In genomic region chr1:245156041-245156735, GRCh38 we compare ENCODE assay signal across 1 cellular context.
TF ChIP-seq lines count a peak whose summit lies in the region.

No MANE protein-coding gene starts in this region.

TF ChIP-seq in HEK293, 187 proteins besides CTCF, POLR2A, EP300 and RAD21 (continued from another document):
- TF ChIP-seq ZNF514 (tag by site-specific recombination; IDR thresholded peaks at IDR 0.05) (no peak), ZNF596 (tag by site-specific recombination; IDR thresholded peaks at IDR 0.05) (no peak), HOXA7 (CRISPR knock-in tag; IDR thresholded peaks at IDR 0.05; ENCODE audit: borderline replicate concordance) (no peak), ZNF341 (tag by site-specific recombination; IDR thresholded peaks at IDR 0.05; ENCODE audit: low read depth) (no peak), GLIS2 (tag by site-specific recombination; IDR thresholded peaks at IDR 0.05) (no peak), ZNF302 (tag by site-specific recombination; IDR thresholded peaks at IDR 0.05; ENCODE audit: low read depth) (no peak), PRDM10 (tag by site-specific recombination; IDR thresholded peaks at IDR 0.05) (peak; percentile 79), KLF10 (tag by site-specific recombination; IDR thresholded peaks at IDR 0.05) (peak; percentile 21; the same call in 1 of the 2 replicates), SP2 (tag by site-specific recombination; IDR thresholded peaks at IDR 0.05) (peak; percentile 31), ZBTB26 (tag by site-specific recombination; optimal IDR thresholded peaks at IDR 0.05) (peak; percentile 43), ZNF639 (tag by site-specific recombination; IDR thresholded peaks at IDR 0.05) (no peak), PRDM6 (tag by site-specific recombination; IDR thresholded peaks at IDR 0.05) (no peak), ZBTB8A (tag by site-specific recombination; IDR thresholded peaks at IDR 0.05) (peak; percentile 85)
